9 cellular contexts compared by ENCODE assay signal in the genomic region with DNA sequence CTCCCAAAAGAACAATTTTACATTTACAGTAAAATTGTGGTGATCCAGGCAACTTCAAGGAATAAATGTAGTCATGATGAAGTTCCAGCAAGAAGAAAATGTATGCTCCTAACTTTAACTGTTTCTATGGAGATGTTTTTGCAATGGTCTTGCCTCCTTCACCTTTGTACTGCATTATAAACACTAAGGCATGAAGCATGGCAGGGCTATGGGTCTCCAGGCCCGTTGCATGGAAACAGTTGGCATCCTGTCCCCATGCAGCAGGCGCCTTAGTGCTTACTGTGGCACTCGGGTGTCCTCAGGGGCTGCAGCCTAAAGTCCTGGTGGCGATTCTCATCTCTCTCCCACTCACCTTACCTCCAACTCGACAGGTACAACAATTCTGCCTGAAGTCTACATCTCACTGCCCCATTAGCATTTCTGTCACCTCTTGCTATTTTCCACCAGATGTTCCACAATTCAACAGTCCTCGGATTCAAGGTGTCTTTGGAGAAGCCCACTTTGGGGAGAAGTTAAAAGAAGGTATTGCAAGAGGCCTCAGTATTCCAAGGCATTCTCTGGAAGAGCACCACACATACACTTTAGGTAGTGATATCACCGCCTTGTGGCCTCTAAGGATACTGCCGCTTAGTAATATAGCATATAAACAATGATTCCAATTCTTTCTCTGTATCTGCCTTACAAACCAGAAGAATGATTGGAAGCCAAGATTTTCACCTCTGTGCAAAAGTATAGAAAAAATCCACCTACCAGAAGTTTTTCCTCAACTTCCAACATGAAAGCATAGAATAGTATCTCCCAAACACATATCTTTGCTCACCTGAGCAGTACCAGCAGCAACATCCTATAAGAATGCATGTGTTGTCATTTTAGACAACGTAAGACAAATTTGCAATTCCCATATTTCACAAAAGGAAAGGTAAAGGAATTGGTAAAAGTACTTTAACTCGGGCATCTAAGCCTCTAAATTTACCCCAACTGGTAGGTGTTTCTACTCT. TPM values are rescaled to one million over a fixed set of nuclear protein-coding genes. Genes with fewer than 3 reads are reported as not detected.
A peak's percentile ranks its signal among the peaks of the same experiment; 100 is the strongest.
DNase-seq lines count a peak whose midpoint lies in the region; ATAC-seq and TF ChIP-seq lines count a peak whose summit lies in the region.
"Had no signal": no experiment of that assay in that cellular context is flagged by ENCODE, and none has a peak within 500 bp of the region (broad histone marks: within the 10 kb centered on the region; RNA-seq: fewer than 3 reads in every experiment).

No MANE protein-coding gene starts in this region.

- no peaks in the 10 kb centered on the region for H3K9me3 ChIP-seq in Caco-2
- no peaks in the 10 kb centered on the region for H3K9me3 ChIP-seq in lower lobe of right lung
- no peaks in the 10 kb centered on the region for H3K9me3 ChIP-seq in aorta (ENCODE audit: control insufficient read depth, low read length)

- H3K9me3 Mint-ChIP-seq in Caco-2 (ENCODE audit: unreplicated experiment), result peaks cover 10% of the 10 kb centered on the region

- no peaks in the 10 kb centered on the region for H3K27me3 Mint-ChIP-seq in Caco-2 (ENCODE audit: insufficient read depth, unreplicated experiment)

- H3K27ac Mint-ChIP-seq in Caco-2 (ENCODE audit: unreplicated experiment), result peak overlapping the region; percentile 25

- WGBS in aorta, 2 donors, result 77 to 82% methylated on average over 10 of the region's 10 CpGs

- CTCF ChIA-PET in Caco-2 (lab: Charles Lee), result interaction anchor here (0.6 to 1.8 kb wide), 2 partner anchors 26 to 110 kb away, joined by 6 to 18 read pairs; no protein-coding TSS in a partner anchor

- H3K4me3 ChIP-seq in Caco-2 (ENCODE audit: low read depth, low read length) (no peak overlapping the region), brain microvascular endothelial cell (ENCODE audit: low read depth, low read length) (no peak overlapping the region), lower lobe of right lung (peak overlapping the region; percentile 31), aorta (ENCODE audit: low read length in 2 of 2) (no peak overlapping the region)

- no TSS peak for BruUV-seq in Caco-2 (replicated peaks; lab: Mats Ljungman, UMichigan)

- DNase-seq in Caco-2 (peak in 1 of 2 experiments; percentile 23), NCI-H2171 (lab: John Stamatoyannopoulos, UW) (peak; percentile 27), brain microvascular endothelial cell (peak; percentile 54), lower lobe of right lung (no peak), aorta (no peak)
- no peak for DNase-seq in activated naive CD4-positive, alpha-beta T cell (lab: John Stamatoyannopoulos, UW)
- DNase-seq: left cardiac atrium had no signal

- TF ChIP-seq CTCF in Caco-2 (IDR thresholded peaks at IDR 0.05; ENCODE audit: insufficient read depth in 1 of 2, low read depth in 1 of 2, low read length in 1 of 2, severe bottlenecking in 1 of 2, unreplicated experiment in 1 of 2) (peak; percentile 32 to 53), brain microvascular endothelial cell (IDR thresholded peaks at IDR 0.05; ENCODE audit: low read depth, low read length, missing control alignments) (peak; percentile 75), lower lobe of right lung (IDR thresholded peaks at IDR 0.05) (peak; percentile 67)

- H3K4me3 Mint-ChIP-seq in Caco-2 (ENCODE audit: unreplicated experiment), result no peak overlapping the region

- H3K36me3 Mint-ChIP-seq in Caco-2 (ENCODE audit: insufficient read depth, unreplicated experiment), result no peaks in the 10 kb centered on the region

- no peaks in the 10 kb centered on the region for H3K27me3 ChIP-seq in Caco-2 (replicated peaks; ENCODE audit: control insufficient read depth, insufficient read depth, low read length)
- H3K27me3 ChIP-seq in brain microvascular endothelial cell (replicated peaks), result no peaks in the 10 kb centered on the region
- peaks cover 5% of the 10 kb centered on the region for H3K27me3 ChIP-seq in lower lobe of right lung (ENCODE audit: low read depth)
- H3K27me3 ChIP-seq in aorta (ENCODE audit: control insufficient read depth in 1 of 2, insufficient read depth in 2 of 2, low read length in 1 of 2), result no peaks in the 10 kb centered on the region

- in situ Hi-C loops in brain microvascular endothelial cell (cut with HindIII; ENCODE audit: low pct_ligation_motif_present, low sequenced_read_pairs), result loop anchor here (10.0 kb wide), 1 partner anchor 253 kb away; no protein-coding TSS in a partner anchor

- H3K27ac ChIP-seq in brain microvascular endothelial cell, result no peak overlapping the region
- no peak overlapping the region for H3K27ac ChIP-seq in lower lobe of right lung
- no peak overlapping the region for H3K27ac ChIP-seq in aorta (ENCODE audit: low read depth in 1 of 2, low read length in 2 of 2)

- intact Hi-C loops in Caco-2 (cut with micrococcal nuclease; ENCODE audit: unreplicated experiment), result loop anchor here (1.0 to 5.0 kb wide), 5 partner anchors 46 to 257 kb away; no protein-coding TSS in a partner anchor
- intact Hi-C loops in lower lobe of right lung (cut with DNase I), result no loop called here
- intact Hi-C loops in aorta (cut with DNase I), result loop anchor here in 1 of 2 donors (5.0 kb wide), 1 partner anchor 46 kb away; no protein-coding TSS in a partner anchor

- ATAC-seq in GM21367 (IDR thresholded peaks at IDR 0.05; ENCODE audit: unreplicated experiment) (peak; percentile 53), lower lobe of right lung (peak; percentile 64 to 65), aorta (ENCODE audit: low FRiP score) (no peak), GM21381 (IDR thresholded peaks at IDR 0.05; ENCODE audit: unreplicated experiment) (no peak)

- H3K4me1 Mint-ChIP-seq in Caco-2 (ENCODE audit: low read depth, unreplicated experiment), result peaks cover 12% of the 10 kb centered on the region

- H3K4me1 ChIP-seq in Caco-2, result peaks cover 40% of the 10 kb centered on the region
- peaks cover 45% of the 10 kb centered on the region for H3K4me1 ChIP-seq in lower lobe of right lung
- H3K4me1 ChIP-seq in aorta (ENCODE audit: control insufficient read depth in 1 of 2, insufficient read depth in 2 of 2, low read length in 2 of 2), result peaks cover 6 to 16% of the 10 kb centered on the region in 2 donors

- H3K36me3 ChIP-seq in Caco-2 (ENCODE audit: control insufficient read depth, insufficient read depth, low read length), result no peaks in the 10 kb centered on the region
- H3K36me3 ChIP-seq in brain microvascular endothelial cell (replicated peaks), result no peaks in the 10 kb centered on the region
- no peaks in the 10 kb centered on the region for H3K36me3 ChIP-seq in lower lobe of right lung
- H3K36me3 ChIP-seq in aorta (ENCODE audit: control insufficient read depth in 1 of 2, insufficient read depth in 2 of 2, low read length in 1 of 2), result no peaks in the 10 kb centered on the region

- POLR2A ChIA-PET in Caco-2 (lab: Charles Lee), result no interaction called here

RNA-seq across cellular contexts. Expression of gene LIFR, which starts 5.1 kb away (rescaled TPM):
- total RNA-seq in Caco-2 (2022) (4.8 and 5.1 TPM in 2 replicates), lower lobe of right lung (110 TPM), aorta (10 to 100 TPM; 67.6 to 69.6 TPM)
- polyA plus RNA-seq in aorta, result 10 to 100 TPM in 1 of 2 donors, 1 to 10 TPM in 1; 2.4 to 11.8 TPM

Comparison
In these comparisons a context has a peak if more than half of its experiments do, and no peak if none do; other contexts are left out.
1. DNase-seq: peak in NCI-H2171 (single experiment) and brain microvascular endothelial cell (single experiment); none in lower lobe of right lung (single experiment), aorta (0 of 2) and activated naive CD4-positive, alpha-beta T cell (0 of 4).
2. ATAC-seq: peak in GM21367 (single experiment) and lower lobe of right lung (2 of 2); none in aorta (single experiment) and GM21381 (single experiment).
3. RNA of gene LIFR, which starts 5.1 kb away (total RNA-seq): 110 TPM in lower lobe of right lung (single experiment) and 67.6 to 69.6 TPM in aorta; 4.8 to 5.1 TPM in Caco-2; every median in the first group is over 10 times any median in the second.
4. Peak in every context shown above with its lines, with median percentiles within 50 percentile points of each other: CTCF ChIP-seq.